26 cellular contexts compared by ENCODE assay signal in genomic region chr11:113134605-113135004, GRCh38.
"Had no signal": no experiment of that assay in that cellular context is flagged by ENCODE, and none has a peak within 500 bp of the region (broad histone marks: within the 10 kb centered on the region; RNA-seq: fewer than 3 reads in every experiment).

No MANE protein-coding gene starts in this region.

- DNase-seq: activated CD4-positive, alpha-beta T cell treated with anti-CD3 and anti-CD28 coated beads for 1 hour; activated CD4-positive, alpha-beta T cell treated with anti-CD3 and anti-CD28 coated beads, Interleukin-2, amount 50 U/mL, for 1 hour; activated CD8-positive, alpha-beta T cell treated with anti-CD3 and anti-CD28 coated beads, Interleukin-2, amount 10 ng/mL, durations not matched to agents 7 days and 5 days; activated gamma-delta T cell; activated naive CD4-positive, alpha-beta T cell treated with anti-CD3 and anti-CD28 coated beads, Interleukin-2, amount 50 U/mL, for 16 hours; activated naive CD8-positive, alpha-beta T cell treated with anti-CD3 and anti-CD28 coated beads, Interleukin-2, amount 50 U/mL, for 24 hours; anterior cingulate cortex; brain microvascular endothelial cell; colonic mucosa; endodermal cell; foreskin melanocyte; hippocampal formation; left ventricle myocardium superior; midbrain; pancreas; psoas muscle; T-cell had no signal

- H3K36me3 Mint-ChIP-seq: T-cell had no signal

- H3K27me3 ChIP-seq: brain microvascular endothelial cell, colonic mucosa, pancreas, right atrium auricular region, tibial nerve had no signal

- H3K4me1 Mint-ChIP-seq: activated naive CD8-positive, alpha-beta T cell treated with anti-CD3 and anti-CD28 coated beads, Interleukin-2, amount 50 U/mL, for 24 hours; central memory CD8-positive, alpha-beta T cell; T-cell had no signal

- H3K9me3 ChIP-seq: colonic mucosa, neutrophil, pancreas, psoas muscle, right atrium auricular region had no signal

- H3K27ac Mint-ChIP-seq: activated CD8-positive, alpha-beta T cell treated with anti-CD3 and anti-CD28 coated beads, Interleukin-2, amount 10 ng/mL, durations not matched to agents 7 days and 5 days; activated naive CD8-positive, alpha-beta T cell treated with anti-CD3 and anti-CD28 coated beads, Interleukin-2, amount 50 U/mL, for 24 hours; activated T-helper 1 cell treated with anti-CD3 and anti-CD28 coated beads, Interleukin-12 subunit alpha, Interleukin-12 subunit beta, Interleukin-2, Interleukin-4 antibody, amounts not matched to agents 30 ng/mL and 10 ng/mL and 1 ng/mL, durations not matched to agents 14 hours and 24 hours and 36 hours; endodermal cell; stimulated activated naive CD8-positive, alpha-beta T cell treated with anti-CD3 and anti-CD28 coated beads, Interleukin-15, Interleukin-2, amounts not matched to agents 100 ng/mL and 50 ng/mL, for 24 hours; T-cell; T-helper 2 cell treated with Interferon-gamma antibody and Interleukin-4, amounts not matched to agents 5 μg/mL and 100 μg/mL, for 36 hours had no signal

- H3K9me3 Mint-ChIP-seq: activated naive CD8-positive, alpha-beta T cell treated with anti-CD3 and anti-CD28 coated beads, Interleukin-2, amount 50 U/mL, for 24 hours; activated T-helper 1 cell treated with anti-CD3 and anti-CD28 coated beads, Interleukin-12 subunit alpha, Interleukin-12 subunit beta, Interleukin-2, Interleukin-4 antibody, amounts not matched to agents 30 ng/mL and 10 ng/mL and 1 ng/mL, durations not matched to agents 14 hours and 24 hours and 36 hours; central memory CD8-positive, alpha-beta T cell; endodermal cell; nephron; stimulated activated naive CD8-positive, alpha-beta T cell treated with anti-CD3 and anti-CD28 coated beads, Interleukin-15, Interleukin-2, amounts not matched to agents 100 ng/mL and 50 ng/mL, for 24 hours; T-cell; T-helper 2 cell treated with Interferon-gamma antibody and Interleukin-4, amounts not matched to agents 5 μg/mL and 100 μg/mL, for 36 hours had no signal

- H3K4me1 ChIP-seq: colonic mucosa, psoas muscle, tibial nerve had no signal

- FAIRE-seq: pancreas, TTC549 had no signal

- H3K36me3 ChIP-seq: brain microvascular endothelial cell, colonic mucosa, neutrophil, pancreas, right atrium auricular region, tibial nerve had no signal

- H3K4me3 Mint-ChIP-seq: activated CD8-positive, alpha-beta T cell treated with anti-CD3 and anti-CD28 coated beads, Interleukin-2, amount 10 ng/mL, durations not matched to agents 7 days and 5 days; activated naive CD8-positive, alpha-beta T cell treated with anti-CD3 and anti-CD28 coated beads, Interleukin-2, amount 50 U/mL, for 24 hours; activated T-helper 1 cell treated with anti-CD3 and anti-CD28 coated beads, Interleukin-12 subunit alpha, Interleukin-12 subunit beta, Interleukin-2, Interleukin-4 antibody, amounts not matched to agents 30 ng/mL and 10 ng/mL and 1 ng/mL, durations not matched to agents 14 hours and 24 hours and 36 hours; central memory CD8-positive, alpha-beta T cell; endodermal cell; stimulated activated naive CD8-positive, alpha-beta T cell treated with anti-CD3 and anti-CD28 coated beads, Interleukin-15, Interleukin-2, amounts not matched to agents 100 ng/mL and 50 ng/mL, for 24 hours; T-cell; T-helper 2 cell treated with Interferon-gamma antibody and Interleukin-4, amounts not matched to agents 5 μg/mL and 100 μg/mL, for 36 hours had no signal

- H3K4me3 ChIP-seq: colonic mucosa, pancreas, psoas muscle, right atrium auricular region, tibial nerve had no signal

- H3K27ac ChIP-seq: brain microvascular endothelial cell, colonic mucosa, neutrophil, pancreas, psoas muscle, right atrium auricular region had no signal
